8 cellular contexts compared by ENCODE assay signal in genomic region chr19:58500242-58500641, GRCh38. TPM values are rescaled to one million over a fixed set of nuclear protein-coding genes. Genes with fewer than 3 reads are reported as not detected.
DNase-seq lines count a peak whose midpoint lies in the region; ATAC-seq, FAIRE-seq and TF ChIP-seq lines count a peak whose summit lies in the region.
"Had no signal": no experiment of that assay in that cellular context is flagged by ENCODE, and none has a peak within 500 bp of the region (broad histone marks: within the 10 kb centered on the region; RNA-seq: fewer than 3 reads in every experiment).

No MANE protein-coding gene starts in this region.

- H3K27ac ChIP-seq in psoas muscle (no peak overlapping the region), foreskin keratinocyte (no peak overlapping the region)

- intact Hi-C loops in activated CD4-positive, alpha-beta T cell treated with anti-CD3 and anti-CD28 coated beads, Interleukin-2, amount 10 ng/mL, durations not matched to agents 24 days and 14 days (cut with micrococcal nuclease) = no loop called here
- intact Hi-C loops in psoas muscle (cut with DNase I) = no loop called here

- peak overlapping the region; percentile 68 for H3K4me3 ChIP-seq in psoas muscle

- H3K4me1 Mint-ChIP-seq in activated CD4-positive, alpha-beta T cell treated with anti-CD3 and anti-CD28 coated beads, Interleukin-2, amount 10 ng/mL, durations not matched to agents 24 days and 14 days = peaks cover 25% of the 10 kb centered on the region

- no peaks in the 10 kb centered on the region for H3K9me3 ChIP-seq in psoas muscle
- H3K9me3 ChIP-seq: upper lobe of left lung had no signal

- H3K9me3 Mint-ChIP-seq in activated CD4-positive, alpha-beta T cell treated with anti-CD3 and anti-CD28 coated beads, Interleukin-2, amount 10 ng/mL, durations not matched to agents 24 days and 14 days = peaks cover 10% of the 10 kb centered on the region

- H3K4me1 ChIP-seq in psoas muscle (peaks cover 19% of the 10 kb centered on the region), foreskin keratinocyte (no peaks in the 10 kb centered on the region)

- H3K27me3 ChIP-seq in psoas muscle (ENCODE audit: insufficient read depth in 3 of 3, low read length in 2 of 3) = no peaks in the 10 kb centered on the region
- no peaks in the 10 kb centered on the region for H3K27me3 ChIP-seq in foreskin keratinocyte
- H3K27me3 ChIP-seq: upper lobe of left lung had no signal

- peak overlapping the region; percentile 10 for H3K4me3 Mint-ChIP-seq in activated CD4-positive, alpha-beta T cell treated with anti-CD3 and anti-CD28 coated beads, Interleukin-2, amount 10 ng/mL, durations not matched to agents 24 days and 14 days

- H3K36me3 Mint-ChIP-seq in activated CD4-positive, alpha-beta T cell treated with anti-CD3 and anti-CD28 coated beads, Interleukin-2, amount 10 ng/mL, durations not matched to agents 24 days and 14 days (ENCODE audit: low read depth) = no peaks in the 10 kb centered on the region

- FAIRE-seq in RCC 7860 (lab: Jason Lieb, UNC) = no peak

- no peak for ATAC-seq in psoas muscle
- ATAC-seq in foreskin keratinocyte = no peak

- H3K36me3 ChIP-seq in psoas muscle (ENCODE audit: insufficient read depth in 1 of 2, low read depth in 1 of 2) = no peaks in the 10 kb centered on the region
- H3K36me3 ChIP-seq: upper lobe of left lung had no signal

- TF ChIP-seq CTCF in psoas muscle (IDR thresholded peaks at IDR 0.05) = no peak
- TF ChIP-seq CTCF in foreskin keratinocyte (conservative IDR thresholded peaks at IDR 0.05) = no peak

- no peaks in the 10 kb centered on the region for H3K27me3 Mint-ChIP-seq in activated CD4-positive, alpha-beta T cell treated with anti-CD3 and anti-CD28 coated beads, Interleukin-2, amount 10 ng/mL, durations not matched to agents 24 days and 14 days
- H3K27me3 Mint-ChIP-seq: effector memory CD8-positive, alpha-beta T cell had no signal

- no peak for DNase-seq in activated CD4-positive, alpha-beta T cell treated with anti-CD3 and anti-CD28 coated beads, Interleukin-2, amount 10 ng/mL, durations not matched to agents 24 days and 14 days
- DNase-seq in activated CD4-positive, alpha-beta T cell treated with anti-CD3 and anti-CD28 coated beads, Interleukin-2, amount 50 U/mL, for 4 hours = no peak
- DNase-seq in ecto neural progenitor cell (ENCODE audit: low spot score) (peak; percentile 43), psoas muscle (no peak), RCC 7860 (ENCODE audit: low spot score) (no peak), foreskin keratinocyte (no peak)
- DNase-seq: effector memory CD8-positive, alpha-beta T cell; upper lobe of left lung had no signal

- 86 to 92% (median 89%) methylated on average over 14 of the region's 14 CpGs for WGBS in psoas muscle, 3 donors

- no peak overlapping the region for H3K27ac Mint-ChIP-seq in activated CD4-positive, alpha-beta T cell treated with anti-CD3 and anti-CD28 coated beads, Interleukin-2, amount 10 ng/mL, durations not matched to agents 24 days and 14 days

RNA-seq across cellular contexts. Expression of gene SLC27A5, which starts 11.6 kb away (rescaled TPM):
- 24.6 and 27.0 TPM in 2 replicates for total RNA-seq in activated CD4-positive, alpha-beta T cell treated with anti-CD3 and anti-CD28 coated beads, Interleukin-2, amount 10 ng/mL, durations not matched to agents 24 days and 14 days
- total RNA-seq in psoas muscle (1 to 10 TPM; 3.1 to 6.6 (median 4.0) TPM), foreskin keratinocyte (17.7 and 19.0 TPM in 2 replicates)
- polyA plus RNA-seq in psoas muscle (10 to 100 TPM in 2 of 3 donors, 1 to 10 TPM in 1; 6.1 to 11.0 (median 10.6) TPM), foreskin keratinocyte (24.0 and 28.0 TPM in 2 replicates)

RNA-seq across cellular contexts. Expression of gene ZBTB45, which starts 19.4 kb away (rescaled TPM):
- total RNA-seq in activated CD4-positive, alpha-beta T cell treated with anti-CD3 and anti-CD28 coated beads, Interleukin-2, amount 10 ng/mL, durations not matched to agents 24 days and 14 days = 16.8 and 17.5 TPM in 2 replicates
- 10 to 100 TPM in 1 of 4 donors, 1 to 10 TPM in 3; 7.7 to 13.0 (median 9.9) TPM for total RNA-seq in psoas muscle
- 10 to 100 TPM in 1 of 3 donors, 1 to 10 TPM in 2; 6.2 to 12.5 (median 8.5) TPM for polyA plus RNA-seq in psoas muscle
- 10.0 and 11.0 TPM in 2 replicates for total RNA-seq in foreskin keratinocyte
- 14.7 and 16.5 TPM in 2 replicates for polyA plus RNA-seq in foreskin keratinocyte

RNA-seq across cellular contexts. Expression of gene ZNF446, which starts 24.1 kb away (rescaled TPM):
- total RNA-seq in activated CD4-positive, alpha-beta T cell treated with anti-CD3 and anti-CD28 coated beads, Interleukin-2, amount 10 ng/mL, durations not matched to agents 24 days and 14 days = 6.3 and 6.8 TPM in 2 replicates
- total RNA-seq in psoas muscle = 1 to 10 TPM; 3.5 to 8.1 (median 4.9) TPM
- 1 to 10 TPM; 4.6 to 8.7 (median 6.3) TPM for polyA plus RNA-seq in psoas muscle
- 5.1 and 5.7 TPM in 2 replicates for total RNA-seq in foreskin keratinocyte
- 4.9 and 5.6 TPM in 2 replicates for polyA plus RNA-seq in foreskin keratinocyte

RNA-seq across cellular contexts. Expression of gene ZNF324, which starts 33.4 kb away (rescaled TPM):
- 13.6 and 14.7 TPM in 2 replicates for total RNA-seq in activated CD4-positive, alpha-beta T cell treated with anti-CD3 and anti-CD28 coated beads, Interleukin-2, amount 10 ng/mL, durations not matched to agents 24 days and 14 days
- total RNA-seq in psoas muscle (1 to 10 TPM; 3.5 to 7.2 (median 4.8) TPM), foreskin keratinocyte (8.7 and 9.3 TPM in 2 replicates)
- polyA plus RNA-seq in psoas muscle (1 to 10 TPM; 2.1 to 6.4 (median 3.1) TPM), foreskin keratinocyte (4.8 and 5.2 TPM in 2 replicates)

RNA-seq across cellular contexts. Expression of gene TRIM28, which starts 43.6 kb away (rescaled TPM):
- 689 and 698 TPM in 2 replicates for total RNA-seq in activated CD4-positive, alpha-beta T cell treated with anti-CD3 and anti-CD28 coated beads, Interleukin-2, amount 10 ng/mL, durations not matched to agents 24 days and 14 days
- total RNA-seq in psoas muscle = 100 to 1,000 TPM; 165 to 212 (median 197) TPM
- 100 to 1,000 TPM; 141 to 154 (median 147) TPM for polyA plus RNA-seq in psoas muscle
- 563 and 590 TPM in 2 replicates for total RNA-seq in foreskin keratinocyte
- polyA plus RNA-seq in foreskin keratinocyte = 522 and 587 TPM in 2 replicates
